Comparison of ENCODE assay signal across 8 cellular contexts in genomic region chr11:134224710-134225662, GRCh38. TPM values are rescaled to one million over a fixed set of nuclear protein-coding genes. Genes with fewer than 3 reads are reported as not detected.
DNase-seq lines count a peak whose midpoint lies in the region; ATAC-seq and TF ChIP-seq lines count a peak whose summit lies in the region.

No MANE protein-coding gene starts in this region.

- ATAC-seq in GM21576 (IDR thresholded peaks at IDR 0.05; ENCODE audit: unreplicated experiment): peak; percentile 14

- peak overlapping the region; percentile 73 for H3K4me2 ChIP-seq in KMS-11
- peak overlapping the region; percentile 98 for H3K4me2 ChIP-seq in hepatocyte

- DNase-seq in DMS79 treated with DMSO at 0.1 percent for 48 hours (lab: John Stamatoyannopoulos, UW) (peak; percentile 53), T-helper 1 cell (peak; percentile 16 to 70 (median 31)), amygdala (lab: John Stamatoyannopoulos, UW) (peak in 54 of 56 donors; percentile 13 to 79 (median 56)), hepatocyte (ENCODE audit: low spot score) (peak; percentile 75), retinal pigment epithelial cell (ENCODE audit: low read depth) (no peak), OCI-M2 (lab: John Stamatoyannopoulos, UW; ENCODE audit: unreplicated experiment) (no peak)

- under 1% methylated on average over 77 of the region's 93 CpGs for WGBS in hepatocyte (ENCODE audit: low lambda C conversion rate, missing lambda C conversion rate)

- H3K4me3 ChIP-seq in KMS-11 (IDR thresholded peaks at IDR 0.05; ENCODE audit: insufficient read depth, low read depth, low read length): no peak overlapping the region
- H3K4me3 ChIP-seq in hepatocyte: peak overlapping the region; percentile 78
- peak overlapping the region; percentile 94 for H3K4me3 ChIP-seq in retinal pigment epithelial cell (ENCODE audit: low read length)

- TF ChIP-seq CTCF in KMS-11 (conservative IDR thresholded peaks at IDR 0.05; ENCODE audit: low read depth, low read length): no peak
- no peak for TF ChIP-seq CTCF in hepatocyte (IDR thresholded peaks at IDR 0.05; ENCODE audit: poor library complexity)
- no peak for TF ChIP-seq CTCF in retinal pigment epithelial cell (conservative IDR thresholded peaks at IDR 0.05; ENCODE audit: low read depth, low read length)

- H3K4me1 ChIP-seq in KMS-11 (ENCODE audit: low read depth, poor library complexity, severe bottlenecking) (peaks cover 32% of the 10 kb centered on the region), hepatocyte (ENCODE audit: insufficient read depth) (peaks cover 17% of the 10 kb centered on the region)

- H3K27me3 ChIP-seq in KMS-11 (ENCODE audit: insufficient read depth, low read depth): no peaks in the 10 kb centered on the region
- no peaks in the 10 kb centered on the region for H3K27me3 ChIP-seq in hepatocyte

- H2AFZ ChIP-seq in KMS-11 (ENCODE audit: low read depth): peak overlapping the region; percentile 69
- H2AFZ ChIP-seq in hepatocyte: peak overlapping the region; percentile 73

- peak overlapping the region; percentile 39; the same call in 1 of the 2 replicates for H3K9ac ChIP-seq in KMS-11

- H3K27ac ChIP-seq in KMS-11: peak overlapping the region; percentile 43; the same call in 1 of the 2 replicates
- H3K27ac ChIP-seq in hepatocyte: peak overlapping the region; percentile 83

- H3K36me3 ChIP-seq in KMS-11 (ENCODE audit: insufficient read depth): 0 out of 2 replicates have a peak, but pooled peaks cover 4% of the 10 kb centered on the region
- no peaks in the 10 kb centered on the region for H3K36me3 ChIP-seq in hepatocyte (replicated peaks; ENCODE audit: insufficient read depth, low read depth)

- no peaks in the 10 kb centered on the region for H3K9me2 ChIP-seq in hepatocyte (replicated peaks; ENCODE audit: insufficient read depth)

- no peaks in the 10 kb centered on the region for H3K9me3 ChIP-seq in hepatocyte (ENCODE audit: low read depth)

- H3K79me2 ChIP-seq in KMS-11 (ENCODE audit: insufficient read depth, low read depth) (peaks cover 62% of the 10 kb centered on the region), hepatocyte (peaks cover 77% of the 10 kb centered on the region)

- no peaks in the 10 kb centered on the region for H4K20me1 ChIP-seq in KMS-11 (ENCODE audit: insufficient read depth)
- peaks cover 25% of the 10 kb centered on the region for H4K20me1 ChIP-seq in hepatocyte (ENCODE audit: insufficient read depth, poor library complexity, severe bottlenecking)

RNA-seq across cellular contexts. Expression of gene VPS26B, which starts 0.5 kb away (rescaled TPM):
- 25.7 and 28.2 TPM in 2 replicates for total RNA-seq in hepatocyte
- 29.5 and 37.3 TPM in 2 replicates for polyA plus RNA-seq in hepatocyte

RNA-seq across cellular contexts. Expression of gene NCAPD3, which starts 1.2 kb away (rescaled TPM):
- total RNA-seq in hepatocyte: 9.5 and 16.5 TPM in 2 replicates
- polyA plus RNA-seq in hepatocyte: 5.8 and 8.8 TPM in 2 replicates

RNA-seq across cellular contexts. Expression of gene THYN1, which starts 28.2 kb away (rescaled TPM):
- total RNA-seq in hepatocyte: 42.3 and 45.7 TPM in 2 replicates
- polyA plus RNA-seq in hepatocyte: 56.4 and 59.8 TPM in 2 replicates

RNA-seq across cellular contexts. Expression of gene ACAD8, which starts 28.4 kb away (rescaled TPM):
- total RNA-seq in hepatocyte: 18.9 and 22.6 TPM in 2 replicates
- 19.6 and 21.6 TPM in 2 replicates for polyA plus RNA-seq in hepatocyte

RNA-seq across cellular contexts. Expression of gene GLB1L3, which starts 51.2 kb away (rescaled TPM):
- 0.17 TPM in 1 of 2 replicates, not detected in the other for total RNA-seq in hepatocyte
- not detected in 2 replicates for polyA plus RNA-seq in hepatocyte

Comparison
In these comparisons a context has a peak if more than half of its experiments do, and no peak if none do; other contexts are left out.
1. DNase-seq: peak in DMS79 treated with DMSO at 0.1 percent for 48 hours (single experiment), T-helper 1 cell (5 of 5), amygdala (54 of 56) and hepatocyte (single experiment); none in retinal pigment epithelial cell (single experiment) and OCI-M2 (single experiment).